8 cellular contexts compared by ENCODE assay signal in the genomic region with DNA sequence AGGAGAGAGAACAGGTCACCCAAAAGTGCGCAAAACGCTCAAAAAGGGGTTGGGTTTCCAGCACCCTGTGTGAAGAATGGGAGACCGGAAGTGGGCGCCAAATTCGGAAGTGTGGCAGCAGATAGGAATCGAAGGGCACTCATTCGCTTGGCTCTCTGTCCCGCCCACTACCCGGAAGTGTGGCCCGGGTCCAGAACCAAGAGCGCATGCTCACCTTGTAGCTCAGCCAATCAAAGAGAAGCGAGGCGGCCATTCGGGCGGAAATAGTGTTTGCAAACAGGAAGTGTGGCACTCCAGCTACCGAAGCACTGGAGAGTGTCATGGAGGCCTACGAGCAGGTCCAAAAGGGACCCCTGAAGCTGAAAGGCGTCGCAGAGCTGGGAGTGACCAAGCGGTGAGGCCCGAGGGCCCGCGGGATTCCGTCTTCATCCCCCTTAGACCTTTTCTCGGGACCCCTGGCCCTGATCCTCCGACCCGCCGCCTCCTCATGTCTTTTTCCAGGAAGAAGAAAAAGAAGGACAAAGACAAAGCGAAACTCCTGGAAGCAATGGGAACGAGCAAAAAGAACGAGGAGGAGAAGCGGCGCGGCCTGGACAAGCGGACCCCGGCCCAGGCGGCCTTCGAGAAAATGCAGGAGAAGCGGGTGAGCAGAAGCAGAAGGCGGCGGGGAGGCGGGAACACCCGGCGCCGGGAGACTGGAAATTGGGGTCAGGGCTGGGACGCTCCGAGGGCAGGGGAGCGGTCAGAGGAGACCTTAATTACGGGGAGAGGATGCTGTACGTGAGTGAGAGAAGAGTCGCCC. TPM values are rescaled to one million over a fixed set of nuclear protein-coding genes. Genes with fewer than 3 reads are reported as not detected.
A peak's percentile ranks its signal among the peaks of the same experiment; 100 is the strongest.
DNase-seq lines count a peak whose midpoint lies in the region; ATAC-seq and TF ChIP-seq lines count a peak whose summit lies in the region.

FAM32A (plus strand) TSS at position 288 of the 802 bp plus-strand sequence; CDS start at position 321, 33 bp downstream.

- ATAC-seq in HG02884 (IDR thresholded peaks at IDR 0.05; ENCODE audit: unreplicated experiment) (peak; percentile 82), left cardiac atrium (peak; percentile 98), upper lobe of right lung (peak; percentile 98)

- TF ChIP-seq CTCF in GM13977 (IDR thresholded peaks at IDR 0.05; ENCODE audit: extremely low read depth, insufficient read depth, missing control alignments), result no peak
- peak; percentile 37 for TF ChIP-seq CTCF in upper lobe of right lung (IDR thresholded peaks at IDR 0.05)

- intact Hi-C loops in left cardiac atrium (cut with DNase I), result loop anchor here in 1 of 2 donors (10.0 kb wide), 1 partner anchor 71 kb away; the partner anchor contains the start of gene RAB8A
- intact Hi-C loops in posterior vena cava (cut with DNase I), result loop anchor here (10.0 kb wide), 2 partner anchors 71 to 561 kb away; partner anchors contain the start of gene RAB8A (in 1 of the 2)
- intact Hi-C loops in upper lobe of right lung (cut with DNase I), result loop anchor here (10.0 kb wide), 1 partner anchor 561 kb away; no protein-coding TSS in a partner anchor

- peaks cover 28% of the 10 kb centered on the region for H3K4me1 Mint-ChIP-seq in T-helper 1 cell treated with Interleukin-12 subunit alpha and Interleukin-12 subunit beta and Interleukin-4 antibody, amounts not matched to agents 30 μg/mL and 1 μg/mL, for 36 hours (ENCODE audit: low read depth)

- H3K9me3 Mint-ChIP-seq in T-helper 1 cell treated with Interleukin-12 subunit alpha and Interleukin-12 subunit beta and Interleukin-4 antibody, amounts not matched to agents 30 μg/mL and 1 μg/mL, for 36 hours, result no peaks in the 10 kb centered on the region

- peaks cover 26% of the 10 kb centered on the region for H3K36me3 Mint-ChIP-seq in T-helper 1 cell treated with Interleukin-12 subunit alpha and Interleukin-12 subunit beta and Interleukin-4 antibody, amounts not matched to agents 30 μg/mL and 1 μg/mL, for 36 hours (ENCODE audit: low read depth)

- no peaks in the 10 kb centered on the region for H3K27me3 ChIP-seq in upper lobe of right lung

- no peaks in the 10 kb centered on the region for H3K9me3 ChIP-seq in upper lobe of right lung

- H3K36me3 ChIP-seq in upper lobe of right lung, result peaks cover 20% of the 10 kb centered on the region

- peak within 1 kb of the TSS; percentile 82 for H3K27ac ChIP-seq in upper lobe of right lung

- in situ Hi-C loops in GM13977 (cut with MboI; ENCODE audit: low pct_unique_long_range_greater_than_20kb, low sequenced_read_pairs, unreplicated experiment), result loop anchor here (10.0 kb wide), 1 partner anchor 561 kb away; no protein-coding TSS in a partner anchor

- H3K4me3 Mint-ChIP-seq in T-helper 1 cell treated with Interleukin-12 subunit alpha and Interleukin-12 subunit beta and Interleukin-4 antibody, amounts not matched to agents 30 μg/mL and 1 μg/mL, for 36 hours, result peak within 1 kb of the TSS; percentile 88

- peak within 1 kb of the TSS; percentile 69 for H3K4me3 ChIP-seq in upper lobe of right lung

- DNase-seq in GM13977 (ENCODE audit: low spot score) (peak; percentile 97), NCI-H1694 (lab: John Stamatoyannopoulos, UW) (peak; percentile 97), amniotic stem cell (lab: John Stamatoyannopoulos, UW) (peak; percentile 93), left cardiac atrium (peak; percentile 99), posterior vena cava (ENCODE audit: low spot score) (peak; percentile 100), upper lobe of right lung (peak; percentile 99)

- peak within 1 kb of the TSS; percentile 86 for H3K27ac Mint-ChIP-seq in T-helper 1 cell treated with Interleukin-12 subunit alpha and Interleukin-12 subunit beta and Interleukin-4 antibody, amounts not matched to agents 30 μg/mL and 1 μg/mL, for 36 hours

- no peaks in the 10 kb centered on the region for H3K27me3 Mint-ChIP-seq in T-helper 1 cell treated with Interleukin-12 subunit alpha and Interleukin-12 subunit beta and Interleukin-4 antibody, amounts not matched to agents 30 μg/mL and 1 μg/mL, for 36 hours (ENCODE audit: low read depth)

- H3K4me1 ChIP-seq in upper lobe of right lung, result peaks cover 16% of the 10 kb centered on the region

RNA-seq across cellular contexts. Expression of gene FAM32A, which starts in this region (rescaled TPM):
- 10 to 100 TPM; 41.3 to 44.1 TPM for total RNA-seq in left cardiac atrium
- 10 to 100 TPM; 46.4 to 47.8 TPM for total RNA-seq in posterior vena cava
- 56.4 TPM for total RNA-seq in upper lobe of right lung

Comparison
In these comparisons a context has a peak if more than half of its experiments do, and no peak if none do; other contexts are left out.
1. Peak in every context shown above with its lines: DNase-seq, ATAC-seq, H3K4me3 ChIP-seq and H3K27ac ChIP-seq.